1 cellular context compared by ENCODE assay signal in the genomic region with DNA sequence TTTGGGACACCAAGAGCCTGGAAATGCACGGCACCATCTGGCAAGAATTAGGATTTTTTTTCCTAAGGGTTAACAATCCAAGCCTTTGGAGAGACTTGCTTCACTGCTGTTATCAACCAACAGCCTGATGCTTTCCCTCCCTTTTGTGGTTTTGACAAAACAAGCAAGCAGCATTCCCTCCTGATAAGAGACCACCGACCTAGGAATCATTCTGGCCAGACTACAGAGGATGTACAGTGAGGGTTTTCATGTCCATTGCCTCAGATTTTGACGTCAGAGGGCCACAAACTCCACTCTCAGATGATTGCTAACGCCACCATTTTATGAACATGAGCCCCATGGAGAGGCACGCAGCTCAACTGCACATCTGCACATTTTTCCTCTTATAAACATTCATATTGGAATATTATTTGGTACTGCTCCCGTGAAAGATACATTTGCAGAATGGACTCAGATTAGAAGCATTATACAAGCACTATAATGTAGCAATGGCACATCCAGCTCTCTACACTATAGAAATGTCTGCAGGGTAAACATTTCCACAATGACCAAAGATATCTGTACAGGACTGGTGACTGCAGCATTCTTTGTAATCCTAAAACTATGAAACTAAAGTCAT.
TF ChIP-seq lines count a peak whose summit lies in the region.
"Not testable (repeated sequence)": the region's sequence is repeated elsewhere in the genome, so short reads cannot be mapped to it uniquely, and the experiment has no call there.

No MANE protein-coding gene starts in this region.

TF ChIP-seq in K562, 482 proteins besides CTCF, POLR2A, EP300 and RAD21 (continues in another document):
- TF ChIP-seq ATF4 (CRISPR knock-in tag; IDR thresholded peaks at IDR 0.05) = peak; percentile 96
- TF ChIP-seq STAT5A (IDR thresholded peaks at IDR 0.05; ENCODE audit: borderline replicate concordance, low read length) = peak; percentile 70; the same call in 1 of the 2 replicates
- TF ChIP-seq TEAD2 (tag; IDR thresholded peaks at IDR 0.05) = peak; percentile 77; the same call in 1 of the 2 replicates
- peak; percentile 87; the same call in 1 of the 2 replicates for TF ChIP-seq ZNF766 (CRISPR knock-in tag; conservative IDR thresholded peaks at IDR 0.05)
- TF ChIP-seq, protein P1, sequence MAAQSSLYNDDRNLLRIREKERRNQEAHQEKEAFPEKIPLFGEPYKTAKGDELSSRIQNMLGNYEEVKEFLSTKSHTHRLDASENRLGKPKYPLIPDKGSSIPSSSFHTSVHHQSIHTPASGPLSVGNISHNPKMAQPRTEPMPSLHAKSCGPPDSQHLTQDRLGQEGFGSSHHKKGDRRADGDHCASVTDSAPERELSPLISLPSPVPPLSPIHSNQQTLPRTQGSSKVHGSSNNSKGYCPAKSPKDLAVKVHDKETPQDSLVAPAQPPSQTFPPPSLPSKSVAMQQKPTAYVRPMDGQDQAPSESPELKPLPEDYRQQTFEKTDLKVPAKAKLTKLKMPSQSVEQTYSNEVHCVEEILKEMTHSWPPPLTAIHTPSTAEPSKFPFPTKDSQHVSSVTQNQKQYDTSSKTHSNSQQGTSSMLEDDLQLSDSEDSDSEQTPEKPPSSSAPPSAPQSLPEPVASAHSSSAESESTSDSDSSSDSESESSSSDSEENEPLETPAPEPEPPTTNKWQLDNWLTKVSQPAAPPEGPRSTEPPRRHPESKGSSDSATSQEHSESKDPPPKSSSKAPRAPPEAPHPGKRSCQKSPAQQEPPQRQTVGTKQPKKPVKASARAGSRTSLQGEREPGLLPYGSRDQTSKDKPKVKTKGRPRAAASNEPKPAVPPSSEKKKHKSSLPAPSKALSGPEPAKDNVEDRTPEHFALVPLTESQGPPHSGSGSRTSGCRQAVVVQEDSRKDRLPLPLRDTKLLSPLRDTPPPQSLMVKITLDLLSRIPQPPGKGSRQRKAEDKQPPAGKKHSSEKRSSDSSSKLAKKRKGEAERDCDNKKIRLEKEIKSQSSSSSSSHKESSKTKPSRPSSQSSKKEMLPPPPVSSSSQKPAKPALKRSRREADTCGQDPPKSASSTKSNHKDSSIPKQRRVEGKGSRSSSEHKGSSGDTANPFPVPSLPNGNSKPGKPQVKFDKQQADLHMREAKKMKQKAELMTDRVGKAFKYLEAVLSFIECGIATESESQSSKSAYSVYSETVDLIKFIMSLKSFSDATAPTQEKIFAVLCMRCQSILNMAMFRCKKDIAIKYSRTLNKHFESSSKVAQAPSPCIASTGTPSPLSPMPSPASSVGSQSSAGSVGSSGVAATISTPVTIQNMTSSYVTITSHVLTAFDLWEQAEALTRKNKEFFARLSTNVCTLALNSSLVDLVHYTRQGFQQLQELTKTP (IDR thresholded peaks at IDR 0.05; ENCODE audit: low read depth in 1 of 2, partially characterized antibody in 2 of 2) = peak; percentile 71 to 97
- peak; percentile 97; the same call in 1 of the 2 replicates for TF ChIP-seq LEF1 (IDR thresholded peaks at IDR 0.05)
- 0 out of 2 replicates have a peak, but pooled peaks have one; percentile 6 for TF ChIP-seq PTTG1 (tag; IDR thresholded peaks at IDR 0.05; ENCODE audit: low read depth)
- 0 out of 2 replicates have a peak, but pooled peaks have one; percentile 77 for TF ChIP-seq FOXP1 (CRISPR knock-in tag; IDR thresholded peaks at IDR 0.05)
- peak; percentile 72; the same call in 1 of the 2 replicates for TF ChIP-seq THRB (CRISPR knock-in tag; conservative IDR thresholded peaks at IDR 0.05)
- TF ChIP-seq ZBTB40 (IDR thresholded peaks at IDR 0.05) = peak; percentile 39; the same call in 1 of the 2 replicates
- TF ChIP-seq ZBTB40 (CRISPR knock-in tag; IDR thresholded peaks at IDR 0.05) = not testable (repeated sequence)
- TF ChIP-seq, protein P2, sequence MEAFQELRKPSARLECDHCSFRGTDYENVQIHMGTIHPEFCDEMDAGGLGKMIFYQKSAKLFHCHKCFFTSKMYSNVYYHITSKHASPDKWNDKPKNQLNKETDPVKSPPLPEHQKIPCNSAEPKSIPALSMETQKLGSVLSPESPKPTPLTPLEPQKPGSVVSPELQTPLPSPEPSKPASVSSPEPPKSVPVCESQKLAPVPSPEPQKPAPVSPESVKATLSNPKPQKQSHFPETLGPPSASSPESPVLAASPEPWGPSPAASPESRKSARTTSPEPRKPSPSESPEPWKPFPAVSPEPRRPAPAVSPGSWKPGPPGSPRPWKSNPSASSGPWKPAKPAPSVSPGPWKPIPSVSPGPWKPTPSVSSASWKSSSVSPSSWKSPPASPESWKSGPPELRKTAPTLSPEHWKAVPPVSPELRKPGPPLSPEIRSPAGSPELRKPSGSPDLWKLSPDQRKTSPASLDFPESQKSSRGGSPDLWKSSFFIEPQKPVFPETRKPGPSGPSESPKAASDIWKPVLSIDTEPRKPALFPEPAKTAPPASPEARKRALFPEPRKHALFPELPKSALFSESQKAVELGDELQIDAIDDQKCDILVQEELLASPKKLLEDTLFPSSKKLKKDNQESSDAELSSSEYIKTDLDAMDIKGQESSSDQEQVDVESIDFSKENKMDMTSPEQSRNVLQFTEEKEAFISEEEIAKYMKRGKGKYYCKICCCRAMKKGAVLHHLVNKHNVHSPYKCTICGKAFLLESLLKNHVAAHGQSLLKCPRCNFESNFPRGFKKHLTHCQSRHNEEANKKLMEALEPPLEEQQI (IDR thresholded peaks at IDR 0.05) = peak; percentile 78; the same call in 1 of the 2 replicates
- 0 out of 2 replicates have a peak, but pooled peaks have one; percentile 63 for TF ChIP-seq NR2F6 (CRISPR knock-in tag; IDR thresholded peaks at IDR 0.05)
- 0 out of 2 replicates have a peak, but pooled peaks have one; percentile 37 for TF ChIP-seq OTX1 (CRISPR knock-in tag; IDR thresholded peaks at IDR 0.05)
- peak; percentile 96 for TF ChIP-seq HDAC3 (IDR thresholded peaks at IDR 0.05; ENCODE audit: borderline replicate concordance, partially characterized antibody)
- peak; percentile 58; the same call in 1 of the 2 replicates for TF ChIP-seq ZBED1 (IDR thresholded peaks at IDR 0.05)
- peak in 1 of 2 experiments; percentile 76; a peak in 2 of 4 replicates for TF ChIP-seq ZNF639 (CRISPR knock-in tag; conservative IDR thresholded peaks at IDR 0.05 in 1 of 2, IDR thresholded peaks at IDR 0.05 in 1 of 2)
- TF ChIP-seq LCOR (CRISPR knock-in tag; IDR thresholded peaks at IDR 0.05) = peak; percentile 83
- peak; percentile 97 for TF ChIP-seq GATA2 (CRISPR knock-in tag; IDR thresholded peaks at IDR 0.05)
- TF ChIP-seq, protein P3, sequence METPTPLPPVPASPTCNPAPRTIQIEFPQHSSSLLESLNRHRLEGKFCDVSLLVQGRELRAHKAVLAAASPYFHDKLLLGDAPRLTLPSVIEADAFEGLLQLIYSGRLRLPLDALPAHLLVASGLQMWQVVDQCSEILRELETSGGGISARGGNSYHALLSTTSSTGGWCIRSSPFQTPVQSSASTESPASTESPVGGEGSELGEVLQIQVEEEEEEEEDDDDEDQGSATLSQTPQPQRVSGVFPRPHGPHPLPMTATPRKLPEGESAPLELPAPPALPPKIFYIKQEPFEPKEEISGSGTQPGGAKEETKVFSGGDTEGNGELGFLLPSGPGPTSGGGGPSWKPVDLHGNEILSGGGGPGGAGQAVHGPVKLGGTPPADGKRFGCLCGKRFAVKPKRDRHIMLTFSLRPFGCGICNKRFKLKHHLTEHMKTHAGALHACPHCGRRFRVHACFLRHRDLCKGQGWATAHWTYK (CRISPR knock-in tag; IDR thresholded peaks at IDR 0.05) = peak; percentile 59; the same call in 1 of the 2 replicates
- TF ChIP-seq NCOA1 (IDR thresholded peaks at IDR 0.05; ENCODE audit: low read depth) = peak; percentile 93
- TF ChIP-seq GATAD2A (IDR thresholded peaks at IDR 0.05) = 0 out of 2 replicates have a peak, but pooled peaks have one; percentile 57
- peak; percentile 89 for TF ChIP-seq MEF2D (tag; conservative IDR thresholded peaks at IDR 0.05; ENCODE audit: low read depth)
- TF ChIP-seq SMARCA4 (IDR thresholded peaks at IDR 0.05) = peak; percentile 100
- peak; percentile 76 for TF ChIP-seq JUN (IDR thresholded peaks at IDR 0.05; ENCODE audit: borderline replicate concordance, low read depth, low read length)
- TF ChIP-seq JUN (CRISPR knock-in tag; IDR thresholded peaks at IDR 0.05; ENCODE audit: borderline replicate concordance) = 0 out of 2 replicates have a peak, but pooled peaks have one; percentile 28
- TF ChIP-seq HMBOX1 (IDR thresholded peaks at IDR 0.05) = 0 out of 2 replicates have a peak, but pooled peaks have one; percentile 14
